ENCODE assay signal across 1 cellular context in the genomic region with DNA sequence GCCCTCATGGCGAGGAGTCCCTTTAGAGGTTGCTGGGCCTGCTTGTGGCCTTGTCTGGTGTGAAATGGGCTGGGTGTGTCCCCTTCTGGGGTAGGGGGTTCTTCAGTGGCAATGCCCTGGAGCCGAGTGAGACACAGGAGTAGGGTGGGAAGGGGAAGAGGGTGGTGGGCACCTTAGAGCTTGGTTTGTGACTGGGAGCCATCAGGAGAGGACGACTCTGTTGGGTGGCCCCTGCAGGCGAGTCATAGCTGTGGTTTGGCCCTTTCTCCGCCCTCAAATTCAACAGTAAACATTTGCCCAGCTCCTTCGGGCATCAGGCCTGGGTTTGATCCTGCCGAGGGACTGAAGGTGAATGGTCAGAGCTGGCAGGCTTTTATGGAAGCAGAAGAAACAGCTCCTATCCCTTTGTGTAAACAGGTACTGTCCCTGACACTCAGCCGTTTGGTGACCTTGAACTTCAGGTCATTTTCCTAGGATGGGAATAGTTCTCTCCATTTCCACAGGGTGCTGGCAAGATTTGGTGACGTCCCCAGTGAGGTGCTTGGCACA.
A peak's percentile ranks its signal among the peaks of the same experiment; 100 is the strongest.
TF ChIP-seq lines count a peak whose summit lies in the region.

No MANE protein-coding gene starts in this region.

TF ChIP-seq in HepG2, 621 proteins besides CTCF, POLR2A, EP300 and RAD21 (continued from another document and continues in another):
- TF ChIP-seq, protein P1, sequence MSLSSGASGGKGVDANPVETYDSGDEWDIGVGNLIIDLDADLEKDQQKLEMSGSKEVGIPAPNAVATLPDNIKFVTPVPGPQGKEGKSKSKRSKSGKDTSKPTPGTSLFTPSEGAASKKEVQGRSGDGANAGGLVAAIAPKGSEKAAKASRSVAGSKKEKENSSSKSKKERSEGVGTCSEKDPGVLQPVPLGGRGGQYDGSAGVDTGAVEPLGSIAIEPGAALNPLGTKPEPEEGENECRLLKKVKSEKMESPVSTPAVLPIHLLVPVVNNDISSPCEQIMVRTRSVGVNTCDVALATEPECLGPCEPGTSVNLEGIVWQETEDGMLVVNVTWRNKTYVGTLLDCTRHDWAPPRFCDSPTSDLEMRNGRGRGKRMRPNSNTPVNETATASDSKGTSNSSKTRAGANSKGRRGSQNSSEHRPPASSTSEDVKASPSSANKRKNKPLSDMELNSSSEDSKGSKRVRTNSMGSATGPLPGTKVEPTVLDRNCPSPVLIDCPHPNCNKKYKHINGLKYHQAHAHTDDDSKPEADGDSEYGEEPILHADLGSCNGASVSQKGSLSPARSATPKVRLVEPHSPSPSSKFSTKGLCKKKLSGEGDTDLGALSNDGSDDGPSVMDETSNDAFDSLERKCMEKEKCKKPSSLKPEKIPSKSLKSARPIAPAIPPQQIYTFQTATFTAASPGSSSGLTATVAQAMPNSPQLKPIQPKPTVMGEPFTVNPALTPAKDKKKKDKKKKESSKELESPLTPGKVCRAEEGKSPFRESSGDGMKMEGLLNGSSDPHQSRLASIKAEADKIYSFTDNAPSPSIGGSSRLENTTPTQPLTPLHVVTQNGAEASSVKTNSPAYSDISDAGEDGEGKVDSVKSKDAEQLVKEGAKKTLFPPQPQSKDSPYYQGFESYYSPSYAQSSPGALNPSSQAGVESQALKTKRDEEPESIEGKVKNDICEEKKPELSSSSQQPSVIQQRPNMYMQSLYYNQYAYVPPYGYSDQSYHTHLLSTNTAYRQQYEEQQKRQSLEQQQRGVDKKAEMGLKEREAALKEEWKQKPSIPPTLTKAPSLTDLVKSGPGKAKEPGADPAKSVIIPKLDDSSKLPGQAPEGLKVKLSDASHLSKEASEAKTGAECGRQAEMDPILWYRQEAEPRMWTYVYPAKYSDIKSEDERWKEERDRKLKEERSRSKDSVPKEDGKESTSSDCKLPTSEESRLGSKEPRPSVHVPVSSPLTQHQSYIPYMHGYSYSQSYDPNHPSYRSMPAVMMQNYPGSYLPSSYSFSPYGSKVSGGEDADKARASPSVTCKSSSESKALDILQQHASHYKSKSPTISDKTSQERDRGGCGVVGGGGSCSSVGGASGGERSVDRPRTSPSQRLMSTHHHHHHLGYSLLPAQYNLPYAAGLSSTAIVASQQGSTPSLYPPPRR (CRISPR knock-in tag; IDR thresholded peaks at IDR 0.05; ENCODE audit: borderline replicate concordance) = peak; percentile 65; the same call in 1 of the 2 replicates
- TF ChIP-seq PAX8 (CRISPR knock-in tag; IDR thresholded peaks at IDR 0.05; ENCODE audit: borderline replicate concordance) (no peak), ZNF549 (CRISPR knock-in tag; IDR thresholded peaks at IDR 0.05) (no peak), XRCC5 (optimal IDR thresholded peaks at IDR 0.05; ENCODE audit: low read length) (peak; percentile 43), IKZF1 (IDR thresholded peaks at IDR 0.05) (no peak), ZNF180 (CRISPR knock-in tag; IDR thresholded peaks at IDR 0.05; ENCODE audit: borderline replicate concordance, low read depth) (no peak), ZNF337 (CRISPR knock-in tag; IDR thresholded peaks at IDR 0.05; ENCODE audit: borderline replicate concordance, low read depth) (no peak), GABPA (IDR thresholded peaks at IDR 0.05; ENCODE audit: low read depth, low read length) (no peak), GABPA (CRISPR knock-in tag; IDR thresholded peaks at IDR 0.05; ENCODE audit: low read depth) (no peak), DR1 (CRISPR knock-in tag; IDR thresholded peaks at IDR 0.05) (no peak), SMC3 (IDR thresholded peaks at IDR 0.05; ENCODE audit: low read length) (no peak), MEIS1 (CRISPR knock-in tag; IDR thresholded peaks at IDR 0.05; ENCODE audit: borderline replicate concordance) (no peak), ZNF761 (CRISPR knock-in tag; conservative IDR thresholded peaks at IDR 0.05) (no peak), ZNF382 (CRISPR knock-in tag; IDR thresholded peaks at IDR 0.05; ENCODE audit: borderline replicate concordance) (no peak), NCOA5 (CRISPR knock-in tag; IDR thresholded peaks at IDR 0.05) (no peak), ATRX (CRISPR knock-in tag; IDR thresholded peaks at IDR 0.05; ENCODE audit: borderline replicate concordance) (no peak), ZNF225 (CRISPR knock-in tag; IDR thresholded peaks at IDR 0.05) (no peak), ZIK1 (CRISPR knock-in tag; IDR thresholded peaks at IDR 0.05; ENCODE audit: borderline replicate concordance, low read depth) (no peak), ZBTB38 (CRISPR knock-in tag; IDR thresholded peaks at IDR 0.05) (no peak), ZNF138 (CRISPR knock-in tag; IDR thresholded peaks at IDR 0.05; ENCODE audit: low read depth) (no peak), ZNF709 (CRISPR knock-in tag; IDR thresholded peaks at IDR 0.05) (no peak), ZNF512B (CRISPR knock-in tag; IDR thresholded peaks at IDR 0.05; ENCODE audit: borderline replicate concordance) (no peak), ZNF256 (CRISPR knock-in tag; conservative IDR thresholded peaks at IDR 0.05) (no peak), ZNF749 (CRISPR knock-in tag; IDR thresholded peaks at IDR 0.05; ENCODE audit: borderline replicate concordance) (no peak), SMARCC2 (IDR thresholded peaks at IDR 0.05) (no peak), SP5 (CRISPR knock-in tag; IDR thresholded peaks at IDR 0.05; ENCODE audit: borderline replicate concordance, low read depth) (peak; percentile 98), ZNF768 (CRISPR knock-in tag; IDR thresholded peaks at IDR 0.05) (no peak; the same call in 1 of the 2 replicates), SRSF1 (optimal IDR thresholded peaks at IDR 0.05; ENCODE audit: low read depth, low read length) (no peak), ZFX (CRISPR knock-in tag; IDR thresholded peaks at IDR 0.05; ENCODE audit: low read depth) (no peak), ZNF670 (CRISPR knock-in tag; IDR thresholded peaks at IDR 0.05; ENCODE audit: borderline replicate concordance) (no peak), GPN1 (CRISPR knock-in tag; IDR thresholded peaks at IDR 0.05; ENCODE audit: borderline replicate concordance) (no peak), SNRNP70 (IDR thresholded peaks at IDR 0.05; ENCODE audit: low read depth, low read length) (no peak), ATF2 (CRISPR knock-in tag; IDR thresholded peaks at IDR 0.05) (no peak), YEATS2 (CRISPR knock-in tag; IDR thresholded peaks at IDR 0.05; ENCODE audit: borderline replicate concordance) (no peak), RNF219 (CRISPR knock-in tag; IDR thresholded peaks at IDR 0.05) (no peak), CHD2 (IDR thresholded peaks at IDR 0.05; ENCODE audit: low read depth, low read length) (no peak)
- TF ChIP-seq, protein P2, sequence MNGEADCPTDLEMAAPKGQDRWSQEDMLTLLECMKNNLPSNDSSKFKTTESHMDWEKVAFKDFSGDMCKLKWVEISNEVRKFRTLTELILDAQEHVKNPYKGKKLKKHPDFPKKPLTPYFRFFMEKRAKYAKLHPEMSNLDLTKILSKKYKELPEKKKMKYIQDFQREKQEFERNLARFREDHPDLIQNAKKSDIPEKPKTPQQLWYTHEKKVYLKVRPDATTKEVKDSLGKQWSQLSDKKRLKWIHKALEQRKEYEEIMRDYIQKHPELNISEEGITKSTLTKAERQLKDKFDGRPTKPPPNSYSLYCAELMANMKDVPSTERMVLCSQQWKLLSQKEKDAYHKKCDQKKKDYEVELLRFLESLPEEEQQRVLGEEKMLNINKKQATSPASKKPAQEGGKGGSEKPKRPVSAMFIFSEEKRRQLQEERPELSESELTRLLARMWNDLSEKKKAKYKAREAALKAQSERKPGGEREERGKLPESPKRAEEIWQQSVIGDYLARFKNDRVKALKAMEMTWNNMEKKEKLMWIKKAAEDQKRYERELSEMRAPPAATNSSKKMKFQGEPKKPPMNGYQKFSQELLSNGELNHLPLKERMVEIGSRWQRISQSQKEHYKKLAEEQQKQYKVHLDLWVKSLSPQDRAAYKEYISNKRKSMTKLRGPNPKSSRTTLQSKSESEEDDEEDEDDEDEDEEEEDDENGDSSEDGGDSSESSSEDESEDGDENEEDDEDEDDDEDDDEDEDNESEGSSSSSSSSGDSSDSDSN (CRISPR knock-in tag; IDR thresholded peaks at IDR 0.05) = 0 out of 2 replicates have a peak, but pooled peaks have one; percentile 35
- TF ChIP-seq, protein P3, sequence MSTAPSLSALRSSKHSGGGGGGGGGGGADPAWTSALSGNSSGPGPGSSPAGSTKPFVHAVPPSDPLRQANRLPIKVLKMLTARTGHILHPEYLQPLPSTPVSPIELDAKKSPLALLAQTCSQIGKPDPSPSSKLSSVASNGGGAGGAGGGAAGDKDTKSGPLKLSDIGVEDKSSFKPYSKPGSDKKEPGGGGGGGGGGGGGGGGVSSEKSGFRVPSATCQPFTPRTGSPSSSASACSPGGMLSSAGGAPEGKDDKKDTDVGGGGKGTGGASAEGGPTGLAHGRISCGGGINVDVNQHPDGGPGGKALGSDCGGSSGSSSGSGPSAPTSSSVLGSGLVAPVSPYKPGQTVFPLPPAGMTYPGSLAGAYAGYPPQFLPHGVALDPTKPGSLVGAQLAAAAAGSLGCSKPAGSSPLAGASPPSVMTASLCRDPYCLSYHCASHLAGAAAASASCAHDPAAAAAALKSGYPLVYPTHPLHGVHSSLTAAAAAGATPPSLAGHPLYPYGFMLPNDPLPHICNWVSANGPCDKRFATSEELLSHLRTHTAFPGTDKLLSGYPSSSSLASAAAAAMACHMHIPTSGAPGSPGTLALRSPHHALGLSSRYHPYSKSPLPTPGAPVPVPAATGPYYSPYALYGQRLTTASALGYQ (CRISPR knock-in tag; IDR thresholded peaks at IDR 0.05) = no peak
- TF ChIP-seq, protein P4, sequence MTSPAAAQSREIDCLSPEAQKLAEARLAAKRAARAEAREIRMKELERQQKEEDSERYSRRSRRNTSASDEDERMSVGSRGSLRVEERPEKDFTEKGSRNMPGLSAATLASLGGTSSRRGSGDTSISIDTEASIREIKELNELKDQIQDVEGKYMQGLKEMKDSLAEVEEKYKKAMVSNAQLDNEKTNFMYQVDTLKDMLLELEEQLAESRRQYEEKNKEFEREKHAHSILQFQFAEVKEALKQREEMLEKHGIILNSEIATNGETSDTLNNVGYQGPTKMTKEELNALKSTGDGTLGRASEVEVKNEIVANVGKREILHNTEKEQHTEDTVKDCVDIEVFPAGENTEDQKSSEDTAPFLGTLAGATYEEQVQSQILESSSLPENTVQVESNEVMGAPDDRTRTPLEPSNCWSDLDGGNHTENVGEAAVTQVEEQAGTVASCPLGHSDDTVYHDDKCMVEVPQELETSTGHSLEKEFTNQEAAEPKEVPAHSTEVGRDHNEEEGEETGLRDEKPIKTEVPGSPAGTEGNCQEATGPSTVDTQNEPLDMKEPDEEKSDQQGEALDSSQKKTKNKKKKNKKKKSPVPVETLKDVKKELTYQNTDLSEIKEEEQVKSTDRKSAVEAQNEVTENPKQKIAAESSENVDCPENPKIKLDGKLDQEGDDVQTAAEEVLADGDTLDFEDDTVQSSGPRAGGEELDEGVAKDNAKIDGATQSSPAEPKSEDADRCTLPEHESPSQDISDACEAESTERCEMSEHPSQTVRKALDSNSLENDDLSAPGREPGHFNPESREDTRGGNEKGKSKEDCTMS (CRISPR knock-in tag; conservative IDR thresholded peaks at IDR 0.05) = no peak
- TF ChIP-seq, protein P5, sequence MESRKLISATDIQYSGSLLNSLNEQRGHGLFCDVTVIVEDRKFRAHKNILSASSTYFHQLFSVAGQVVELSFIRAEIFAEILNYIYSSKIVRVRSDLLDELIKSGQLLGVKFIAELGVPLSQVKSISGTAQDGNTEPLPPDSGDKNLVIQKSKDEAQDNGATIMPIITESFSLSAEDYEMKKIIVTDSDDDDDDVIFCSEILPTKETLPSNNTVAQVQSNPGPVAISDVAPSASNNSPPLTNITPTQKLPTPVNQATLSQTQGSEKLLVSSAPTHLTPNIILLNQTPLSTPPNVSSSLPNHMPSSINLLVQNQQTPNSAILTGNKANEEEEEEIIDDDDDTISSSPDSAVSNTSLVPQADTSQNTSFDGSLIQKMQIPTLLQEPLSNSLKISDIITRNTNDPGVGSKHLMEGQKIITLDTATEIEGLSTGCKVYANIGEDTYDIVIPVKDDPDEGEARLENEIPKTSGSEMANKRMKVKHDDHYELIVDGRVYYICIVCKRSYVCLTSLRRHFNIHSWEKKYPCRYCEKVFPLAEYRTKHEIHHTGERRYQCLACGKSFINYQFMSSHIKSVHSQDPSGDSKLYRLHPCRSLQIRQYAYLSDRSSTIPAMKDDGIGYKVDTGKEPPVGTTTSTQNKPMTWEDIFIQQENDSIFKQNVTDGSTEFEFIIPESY (CRISPR knock-in tag; IDR thresholded peaks at IDR 0.05) = no peak; the same call in 1 of the 2 replicates
